27 cellular contexts compared by ENCODE assay signal in the genomic region with DNA sequence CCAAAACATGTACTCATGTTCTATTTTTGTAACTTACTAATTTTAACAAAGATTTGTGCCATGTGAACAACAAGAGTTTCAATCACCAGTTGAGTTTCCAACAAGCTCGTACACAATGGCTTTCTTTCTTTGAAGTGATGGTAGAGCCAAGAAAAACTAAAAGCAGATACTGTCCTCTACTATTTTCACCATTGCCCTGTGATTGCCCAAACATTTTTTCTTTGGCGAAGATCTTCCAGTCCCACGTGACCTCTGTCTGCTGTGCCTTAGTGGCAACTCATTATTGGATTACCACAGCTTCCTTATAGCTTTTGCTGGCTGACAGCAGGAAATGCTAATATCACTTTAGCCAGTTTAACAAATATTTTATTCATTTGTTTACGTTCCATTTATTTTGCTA.
"Had no signal": no experiment of that assay in that cellular context is flagged by ENCODE, and none has a peak within 500 bp of the region (broad histone marks: within the 10 kb centered on the region; RNA-seq: fewer than 3 reads in every experiment).

No MANE protein-coding gene starts in this region.

- H3K9me3 Mint-ChIP-seq: dendritic cell treated with granulocyte-macrophage colony-stimulating factor and Interleukin-4, amounts not matched to agents 40 ng/mL and 50 ng/mL, for 4 days; nephron progenitor cell had no signal

- H3K4me1 Mint-ChIP-seq: activated B cell treated with CpG ODN at 0.5 μM for 24 hours; activated CD4-positive, alpha-beta T cell treated with anti-CD3 and anti-CD28 coated beads for 36 hours; activated CD8-positive, alpha-beta memory T cell treated with anti-CD3 and anti-CD28 coated beads, Interleukin-2, amount 10 ng/mL, durations not matched to agents 7 days and 5 days; central memory CD8-positive, alpha-beta T cell; naive B cell; nephron progenitor cell had no signal

- H3K27me3 Mint-ChIP-seq: activated B cell treated with CpG ODN at 0.5 μM for 24 hours; activated CD4-positive, alpha-beta T cell treated with anti-CD3 and anti-CD28 coated beads for 36 hours; activated CD8-positive, alpha-beta memory T cell treated with anti-CD3 and anti-CD28 coated beads, Interleukin-2, amount 10 ng/mL, durations not matched to agents 7 days and 5 days; activated naive CD8-positive, alpha-beta T cell; central memory CD8-positive, alpha-beta T cell; dendritic cell treated with granulocyte-macrophage colony-stimulating factor and Interleukin-4, amounts not matched to agents 40 ng/mL and 50 ng/mL, for 4 days; naive B cell had no signal

- ATAC-seq: activated CD4-positive, alpha-beta T cell treated with anti-CD3 and anti-CD28 coated beads for 36 hours; activated CD8-positive, alpha-beta memory T cell treated with anti-CD3 and anti-CD28 coated beads, Interleukin-2, amount 10 ng/mL, durations not matched to agents 7 days and 5 days; activated CD8-positive, alpha-beta T cell treated with anti-CD3 and anti-CD28 coated beads, Interleukin-2, amount 10 ng/mL, durations not matched to agents 7 days and 5 days; gastroesophageal sphincter; heart left ventricle; left lung; lower lobe of right lung had no signal

- H3K36me3 Mint-ChIP-seq: activated CD8-positive, alpha-beta memory T cell treated with anti-CD3 and anti-CD28 coated beads, Interleukin-2, amount 10 ng/mL, durations not matched to agents 7 days and 5 days; activated naive CD8-positive, alpha-beta T cell; naive B cell had no signal

- H3K4me3 Mint-ChIP-seq: activated B cell treated with CpG ODN at 0.5 μM for 24 hours; activated CD4-positive, alpha-beta T cell treated with anti-CD3 and anti-CD28 coated beads for 36 hours; activated CD8-positive, alpha-beta memory T cell treated with anti-CD3 and anti-CD28 coated beads, Interleukin-2, amount 10 ng/mL, durations not matched to agents 7 days and 5 days; activated CD8-positive, alpha-beta T cell treated with anti-CD3 and anti-CD28 coated beads, Interleukin-2, amount 10 ng/mL, durations not matched to agents 7 days and 5 days; activated naive CD8-positive, alpha-beta T cell; central memory CD8-positive, alpha-beta T cell; dendritic cell treated with granulocyte-macrophage colony-stimulating factor and Interleukin-4, amounts not matched to agents 40 ng/mL and 50 ng/mL, for 4 days; naive B cell; nephron progenitor cell; T-helper 2 cell treated with Interferon-gamma antibody and Interleukin-4, amounts not matched to agents 5 μg/mL and 100 μg/mL, for 36 hours had no signal

- H3K4me3 ChIP-seq: gastroesophageal sphincter, heart left ventricle, left lung, lower lobe of right lung, ovary, prostate gland, smooth muscle cell, testis, transverse colon had no signal

- H3K27ac Mint-ChIP-seq: activated B cell treated with CpG ODN at 0.5 μM for 24 hours; activated CD4-positive, alpha-beta T cell treated with anti-CD3 and anti-CD28 coated beads for 36 hours; activated CD8-positive, alpha-beta memory T cell treated with anti-CD3 and anti-CD28 coated beads, Interleukin-2, amount 10 ng/mL, durations not matched to agents 7 days and 5 days; activated CD8-positive, alpha-beta T cell treated with anti-CD3 and anti-CD28 coated beads, Interleukin-2, amount 10 ng/mL, durations not matched to agents 7 days and 5 days; activated naive CD8-positive, alpha-beta T cell; dendritic cell treated with granulocyte-macrophage colony-stimulating factor and Interleukin-4, amounts not matched to agents 40 ng/mL and 50 ng/mL, for 4 days; naive B cell; nephron progenitor cell; T-helper 2 cell treated with Interferon-gamma antibody and Interleukin-4, amounts not matched to agents 5 μg/mL and 100 μg/mL, for 36 hours had no signal

- DNase-seq: activated B cell treated with CpG ODN at 0.5 μM for 24 hours; activated CD4-positive, alpha-beta T cell treated with anti-CD3 and anti-CD28 coated beads for 36 hours; activated CD8-positive, alpha-beta memory T cell treated with anti-CD3 and anti-CD28 coated beads, Interleukin-2, amount 10 ng/mL, durations not matched to agents 7 days and 5 days; activated CD8-positive, alpha-beta T cell treated with anti-CD3 and anti-CD28 coated beads, Interleukin-2, amount 10 ng/mL, durations not matched to agents 7 days and 5 days; activated naive CD4-positive, alpha-beta T cell; activated T-cell treated with anti-CD3 and anti-CD28 coated beads, Interleukin-2, amount 50 U/mL, for 48 hours; heart left ventricle; kidney glomerular epithelial cell; left lung; lower lobe of right lung; mesendoderm; naive B cell; nephron progenitor cell; ovary; stimulated activated CD4-positive, alpha-beta T cell treated with anti-CD3 and anti-CD28 coated beads, Interleukin-15, amount 100 ng/mL, for 24 hours; stimulated activated CD4-positive, alpha-beta T cell treated with anti-CD3 and anti-CD28 coated beads, Interleukin-2, amount 100 ng/mL, for 24 hours; stimulated activated naive CD4-positive, alpha-beta T cell; T-helper 1 cell; testis; transverse colon had no signal
